ENCODE assay signal across 8 cellular contexts in genomic region chr7:129781128-129781855, GRCh38.
DNase-seq lines count a peak whose midpoint lies in the region; ATAC-seq and TF ChIP-seq lines count a peak whose summit lies in the region.

No MANE protein-coding gene starts in this region.

- peaks cover 34% of the 10 kb centered on the region for H3K4me1 Mint-ChIP-seq in central memory CD8-positive, alpha-beta T cell

- 5% methylated on average over 12 of the region's 40 CpGs; no CpG with 5 or more reads in 1 of the 2 donors for WGBS in gastroesophageal sphincter (ENCODE audit: low coverage in 1 of 2), 2 donors

- H3K9ac ChIP-seq in skeletal muscle satellite cell (ENCODE audit: low read depth, low read length), result no peak overlapping the region

- H3K27me3 ChIP-seq in skeletal muscle satellite cell (ENCODE audit: control insufficient read depth, insufficient read depth, low read length) (peaks cover 82% of the 10 kb centered on the region), gastroesophageal sphincter (peaks cover 100% of the 10 kb centered on the region)

- no peaks in the 10 kb centered on the region for H3K9me3 ChIP-seq in skeletal muscle satellite cell (replicated peaks; ENCODE audit: low read length)
- H3K9me3 ChIP-seq in gastroesophageal sphincter, result peaks cover 0 to 5% (median 0%) of the 10 kb centered on the region in 3 donors

- H3K4me3 Mint-ChIP-seq in central memory CD8-positive, alpha-beta T cell, result peak overlapping the region; percentile 85

- TF ChIP-seq EP300 in gastroesophageal sphincter (IDR thresholded peaks at IDR 0.05), result no peak

- no peak overlapping the region for H3K4me3 ChIP-seq in skeletal muscle satellite cell (ENCODE audit: low read length)
- peak overlapping the region in 1 of 2 donors; percentile 51 for H3K4me3 ChIP-seq in gastroesophageal sphincter

- H3K4me1 ChIP-seq in skeletal muscle satellite cell (ENCODE audit: control insufficient read depth, insufficient read depth, low read length) (peaks cover 24% of the 10 kb centered on the region), gastroesophageal sphincter (peaks cover 4 to 81% (median 60%) of the 10 kb centered on the region in 3 donors)

- no peak for TF ChIP-seq POLR2A in gastroesophageal sphincter (IDR thresholded peaks at IDR 0.05)

- peak; percentile 65 for DNase-seq in NCI-H2107 (lab: John Stamatoyannopoulos, UW)
- no peak for DNase-seq in NCI-H2107 treated with DMSO at 0.1 percent for 48 hours (lab: John Stamatoyannopoulos, UW; ENCODE audit: unreplicated experiment)
- DNase-seq in NCI-H82 (lab: John Stamatoyannopoulos, UW), result peak; percentile 93
- DNase-seq in central memory CD8-positive, alpha-beta T cell (ENCODE audit: low spot score in 2 of 2), result no peak
- no peak for DNase-seq in NCI-H1048 (lab: John Stamatoyannopoulos, UW)

- H3K27ac Mint-ChIP-seq in central memory CD8-positive, alpha-beta T cell (ENCODE audit: low read depth), result no peak overlapping the region

- no peak for TF ChIP-seq CTCF in gastroesophageal sphincter (IDR thresholded peaks at IDR 0.05)

- peaks cover 69% of the 10 kb centered on the region for H3K27me3 Mint-ChIP-seq in central memory CD8-positive, alpha-beta T cell

- no peaks in the 10 kb centered on the region for H3K9me3 Mint-ChIP-seq in central memory CD8-positive, alpha-beta T cell

- no peaks in the 10 kb centered on the region for H3K36me3 ChIP-seq in skeletal muscle satellite cell (ENCODE audit: insufficient read depth, low read length)
- no peaks in the 10 kb centered on the region for H3K36me3 ChIP-seq in gastroesophageal sphincter

- peak overlapping the region; percentile 82 for H3K4me2 ChIP-seq in skeletal muscle satellite cell (ENCODE audit: low read length)

- no peak overlapping the region for H3K27ac ChIP-seq in gastroesophageal sphincter

- ATAC-seq in central memory CD8-positive, alpha-beta T cell (replicated peaks; ENCODE audit: extremely low read depth, poor library complexity, severe bottlenecking), result no peak
- ATAC-seq in GM21526 (IDR thresholded peaks at IDR 0.05; ENCODE audit: low FRiP score, unreplicated experiment) (no peak), gastroesophageal sphincter (no peak)

- peaks cover 9% of the 10 kb centered on the region for H3K36me3 Mint-ChIP-seq in central memory CD8-positive, alpha-beta T cell (ENCODE audit: insufficient read depth)

Comparison
In these comparisons a context has a peak if more than half of its experiments do, and no peak if none do; other contexts are left out.
1. DNase-seq: peak in NCI-H2107 (single experiment) and NCI-H82 (single experiment); none in NCI-H2107 treated with DMSO at 0.1 percent for 48 hours (single experiment), central memory CD8-positive, alpha-beta T cell (0 of 2) and NCI-H1048 (single experiment).